Comparison of ENCODE assay signal across 17 cellular contexts in the genomic region with DNA sequence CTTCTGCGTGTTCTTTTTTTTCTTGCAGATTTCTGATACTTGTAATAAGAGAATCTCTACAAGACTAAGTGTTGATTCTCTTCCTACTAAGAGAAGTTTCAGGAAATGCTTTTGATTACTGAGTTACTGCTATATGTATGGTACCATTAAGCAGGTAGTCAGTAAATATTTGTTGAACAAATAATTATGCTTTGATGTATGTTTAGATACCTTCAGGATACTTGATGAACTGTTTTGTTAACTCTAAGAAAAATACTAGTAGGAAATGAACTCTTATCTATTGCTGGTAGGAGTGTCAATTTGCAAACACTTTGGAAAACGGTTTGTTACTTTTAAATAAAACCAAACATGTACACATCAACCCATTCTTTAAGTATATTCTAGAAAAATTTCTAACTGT.
DNase-seq lines count a peak whose midpoint lies in the region; TF ChIP-seq lines count a peak whose summit lies in the region.
"Had no signal": no experiment of that assay in that cellular context is flagged by ENCODE, and none has a peak within 500 bp of the region (broad histone marks: within the 10 kb centered on the region; RNA-seq: fewer than 3 reads in every experiment).

No MANE protein-coding gene starts in this region.

- no peaks in the 10 kb centered on the region for H3K27me3 Mint-ChIP-seq in activated naive CD4-positive, alpha-beta T cell treated with anti-CD3 and anti-CD28 coated beads, Interleukin-2, amount 50 U/mL, for 24 hours
- no peaks in the 10 kb centered on the region for H3K27me3 Mint-ChIP-seq in activated naive CD4-positive, alpha-beta T cell treated with anti-CD3 and anti-CD28 coated beads, Interleukin-2, amount 10 ng/mL, durations not matched to agents 7 days and 5 days
- H3K27me3 Mint-ChIP-seq: CD4-positive, CD25-positive, alpha-beta regulatory T cell; CD8-positive, alpha-beta memory T cell had no signal

- no peaks in the 10 kb centered on the region for H3K9me3 Mint-ChIP-seq in activated naive CD4-positive, alpha-beta T cell treated with anti-CD3 and anti-CD28 coated beads, Interleukin-2, amount 50 U/mL, for 24 hours
- no peaks in the 10 kb centered on the region for H3K9me3 Mint-ChIP-seq in activated naive CD4-positive, alpha-beta T cell treated with anti-CD3 and anti-CD28 coated beads, Interleukin-2, amount 10 ng/mL, durations not matched to agents 7 days and 5 days
- H3K9me3 Mint-ChIP-seq: CD4-positive, CD25-positive, alpha-beta regulatory T cell; CD8-positive, alpha-beta memory T cell had no signal

- CTCF ChIA-PET in activated naive CD4-positive, alpha-beta T cell treated with anti-CD3 and anti-CD28 coated beads, Interleukin-2, amount 10 ng/mL, durations not matched to agents 7 days and 5 days (lab: Charles Lee), result no interaction called here

- H3K4me3 Mint-ChIP-seq in activated naive CD4-positive, alpha-beta T cell treated with anti-CD3 and anti-CD28 coated beads, Interleukin-2, amount 50 U/mL, for 24 hours, result no peak overlapping the region
- H3K4me3 Mint-ChIP-seq in activated naive CD4-positive, alpha-beta T cell treated with anti-CD3 and anti-CD28 coated beads, Interleukin-2, amount 10 ng/mL, durations not matched to agents 7 days and 5 days, result no peak overlapping the region
- H3K4me3 Mint-ChIP-seq: CD4-positive, CD25-positive, alpha-beta regulatory T cell; CD8-positive, alpha-beta memory T cell had no signal

- DNase-seq in activated naive CD4-positive, alpha-beta T cell treated with anti-CD3 and anti-CD28 coated beads, Interleukin-2, amount 10 ng/mL, durations not matched to agents 7 days and 5 days, result no peak
- peak; percentile 50 for DNase-seq in LNCaP clone FGC (ENCODE audit: low read depth)
- DNase-seq in left kidney (ENCODE audit: low read depth, low spot score), result peak; percentile 3
- DNase-seq in HK-2 (ENCODE audit: unreplicated experiment), result no peak
- no peak for DNase-seq in effector CD8-positive, alpha-beta T cell (lab: John Stamatoyannopoulos, UW)
- no peak for DNase-seq in GM10266 (ENCODE audit: extremely low spot score)
- DNase-seq: BE2C; C1 segment of cervical spinal cord; CD4-positive, CD25-positive, alpha-beta regulatory T cell; CD8-positive, alpha-beta memory T cell; COR-L47; DMS 273 treated with DMSO at 0.1 percent for 48 hours; DND-41; EL; GM23248 had no signal

- peaks cover 7% of the 10 kb centered on the region for H3K4me1 Mint-ChIP-seq in activated naive CD4-positive, alpha-beta T cell treated with anti-CD3 and anti-CD28 coated beads, Interleukin-2, amount 50 U/mL, for 24 hours
- H3K4me1 Mint-ChIP-seq in activated naive CD4-positive, alpha-beta T cell treated with anti-CD3 and anti-CD28 coated beads, Interleukin-2, amount 10 ng/mL, durations not matched to agents 7 days and 5 days, result no peaks in the 10 kb centered on the region

- no peak overlapping the region for H3K4me3 ChIP-seq in LNCaP clone FGC (ENCODE audit: low read depth, low read length)
- H3K4me3 ChIP-seq: GM23248, HAP-1 had no signal

- peak overlapping the region; percentile 25 for H3K27ac Mint-ChIP-seq in activated naive CD4-positive, alpha-beta T cell treated with anti-CD3 and anti-CD28 coated beads, Interleukin-2, amount 50 U/mL, for 24 hours
- H3K27ac Mint-ChIP-seq in activated naive CD4-positive, alpha-beta T cell treated with anti-CD3 and anti-CD28 coated beads, Interleukin-2, amount 10 ng/mL, durations not matched to agents 7 days and 5 days, result no peak overlapping the region
- H3K27ac Mint-ChIP-seq: CD4-positive, CD25-positive, alpha-beta regulatory T cell; CD8-positive, alpha-beta memory T cell had no signal

- TF ChIP-seq CTCF in LNCaP clone FGC (IDR thresholded peaks at IDR 0.05; ENCODE audit: control insufficient read depth, extremely low read depth, insufficient read depth), result no peak
- TF ChIP-seq CTCF in GM10266 (IDR thresholded peaks at IDR 0.05; ENCODE audit: control insufficient read depth, insufficient read depth, low read depth, missing control alignments), result no peak

- peaks cover 3% of the 10 kb centered on the region for H3K36me3 Mint-ChIP-seq in activated naive CD4-positive, alpha-beta T cell treated with anti-CD3 and anti-CD28 coated beads, Interleukin-2, amount 50 U/mL, for 24 hours
- H3K36me3 Mint-ChIP-seq in activated naive CD4-positive, alpha-beta T cell treated with anti-CD3 and anti-CD28 coated beads, Interleukin-2, amount 10 ng/mL, durations not matched to agents 7 days and 5 days, result no peaks in the 10 kb centered on the region
- H3K36me3 Mint-ChIP-seq: CD4-positive, CD25-positive, alpha-beta regulatory T cell; CD8-positive, alpha-beta memory T cell had no signal

Comparison
In these comparisons a context has a peak if more than half of its experiments do, and no peak if none do; other contexts are left out.
1. DNase-seq: peak in LNCaP clone FGC (single experiment) and left kidney (single experiment); none in activated naive CD4-positive, alpha-beta T cell treated with anti-CD3 and anti-CD28 coated beads, Interleukin-2, amount 10 ng/mL, durations not matched to agents 7 days and 5 days (single experiment), HK-2 (single experiment), effector CD8-positive, alpha-beta T cell (single experiment) and GM10266 (single experiment).